1 cellular context compared by ENCODE assay signal in the genomic region with DNA sequence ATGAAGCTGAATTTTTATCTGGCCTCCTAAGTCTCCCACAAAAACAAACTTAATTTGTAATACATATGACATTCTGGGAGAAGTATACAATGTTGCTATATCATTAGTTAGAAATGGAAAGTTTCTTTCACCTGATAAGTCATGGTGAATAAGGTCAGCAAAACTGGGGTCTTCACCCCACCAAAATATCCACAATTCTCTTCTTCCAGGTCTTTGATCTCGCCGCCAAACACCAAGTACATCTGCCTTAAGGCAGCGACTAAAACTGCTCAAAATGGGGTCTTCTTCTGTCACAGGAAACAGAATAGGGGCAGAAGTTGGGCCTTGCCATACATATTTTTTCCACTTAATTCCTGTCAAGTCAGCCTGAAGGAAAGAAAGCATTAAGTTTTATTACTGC.
TF ChIP-seq lines count a peak whose summit lies in the region.

No MANE protein-coding gene starts in this region.

TF ChIP-seq in SK-N-SH treated with all-trans-retinoic acid at 6 μM for 48 hours, 23 proteins besides CTCF, POLR2A, EP300 and RAD21 (continued from another document):
- TF ChIP-seq, protein P1, sequence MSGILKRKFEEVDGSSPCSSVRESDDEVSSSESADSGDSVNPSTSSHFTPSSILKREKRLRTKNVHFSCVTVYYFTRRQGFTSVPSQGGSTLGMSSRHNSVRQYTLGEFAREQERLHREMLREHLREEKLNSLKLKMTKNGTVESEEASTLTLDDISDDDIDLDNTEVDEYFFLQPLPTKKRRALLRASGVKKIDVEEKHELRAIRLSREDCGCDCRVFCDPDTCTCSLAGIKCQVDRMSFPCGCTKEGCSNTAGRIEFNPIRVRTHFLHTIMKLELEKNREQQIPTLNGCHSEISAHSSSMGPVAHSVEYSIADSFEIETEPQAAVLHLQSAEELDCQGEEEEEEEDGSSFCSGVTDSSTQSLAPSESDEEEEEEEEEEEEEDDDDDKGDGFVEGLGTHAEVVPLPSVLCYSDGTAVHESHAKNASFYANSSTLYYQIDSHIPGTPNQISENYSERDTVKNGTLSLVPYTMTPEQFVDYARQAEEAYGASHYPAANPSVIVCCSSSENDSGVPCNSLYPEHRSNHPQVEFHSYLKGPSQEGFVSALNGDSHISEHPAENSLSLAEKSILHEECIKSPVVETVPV (CRISPR knock-in tag; IDR thresholded peaks at IDR 0.05), result no peak
- TF ChIP-seq ZFP30 (CRISPR knock-in tag; IDR thresholded peaks at IDR 0.05), result no peak
- TF ChIP-seq, protein P2, sequence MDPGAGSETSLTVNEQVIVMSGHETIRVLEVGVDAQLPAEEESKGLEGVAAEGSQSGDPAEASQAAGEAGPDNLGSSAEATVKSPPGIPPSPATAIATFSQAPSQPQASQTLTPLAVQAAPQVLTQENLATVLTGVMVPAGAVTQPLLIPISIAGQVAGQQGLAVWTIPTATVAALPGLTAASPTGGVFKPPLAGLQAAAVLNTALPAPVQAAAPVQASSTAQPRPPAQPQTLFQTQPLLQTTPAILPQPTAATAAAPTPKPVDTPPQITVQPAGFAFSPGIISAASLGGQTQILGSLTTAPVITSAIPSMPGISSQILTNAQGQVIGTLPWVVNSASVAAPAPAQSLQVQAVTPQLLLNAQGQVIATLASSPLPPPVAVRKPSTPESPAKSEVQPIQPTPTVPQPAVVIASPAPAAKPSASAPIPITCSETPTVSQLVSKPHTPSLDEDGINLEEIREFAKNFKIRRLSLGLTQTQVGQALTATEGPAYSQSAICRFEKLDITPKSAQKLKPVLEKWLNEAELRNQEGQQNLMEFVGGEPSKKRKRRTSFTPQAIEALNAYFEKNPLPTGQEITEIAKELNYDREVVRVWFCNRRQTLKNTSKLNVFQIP (CRISPR knock-in tag; IDR thresholded peaks at IDR 0.05; ENCODE audit: borderline replicate concordance, low read depth), result no peak
- TF ChIP-seq, protein P3, sequence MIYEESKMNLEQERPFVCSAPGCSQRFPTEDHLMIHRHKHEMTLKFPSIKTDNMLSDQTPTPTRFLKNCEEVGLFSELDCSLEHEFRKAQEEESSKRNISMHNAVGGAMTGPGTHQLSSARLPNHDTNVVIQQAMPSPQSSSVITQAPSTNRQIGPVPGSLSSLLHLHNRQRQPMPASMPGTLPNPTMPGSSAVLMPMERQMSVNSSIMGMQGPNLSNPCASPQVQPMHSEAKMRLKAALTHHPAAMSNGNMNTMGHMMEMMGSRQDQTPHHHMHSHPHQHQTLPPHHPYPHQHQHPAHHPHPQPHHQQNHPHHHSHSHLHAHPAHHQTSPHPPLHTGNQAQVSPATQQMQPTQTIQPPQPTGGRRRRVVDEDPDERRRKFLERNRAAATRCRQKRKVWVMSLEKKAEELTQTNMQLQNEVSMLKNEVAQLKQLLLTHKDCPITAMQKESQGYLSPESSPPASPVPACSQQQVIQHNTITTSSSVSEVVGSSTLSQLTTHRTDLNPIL (CRISPR knock-in tag; IDR thresholded peaks at IDR 0.05; ENCODE audit: low read depth), result no peak
- TF ChIP-seq SNAI2 (CRISPR knock-in tag; IDR thresholded peaks at IDR 0.05), result no peak
- TF ChIP-seq BACH2 (CRISPR knock-in tag; IDR thresholded peaks at IDR 0.05; ENCODE audit: borderline replicate concordance), result no peak
- TF ChIP-seq TCF4 (CRISPR knock-in tag; IDR thresholded peaks at IDR 0.05; ENCODE audit: borderline replicate concordance), result no peak
- TF ChIP-seq ZNF8 (CRISPR knock-in tag; IDR thresholded peaks at IDR 0.05), result no peak
TF ChIP-seq in SK-N-SH treated with all-trans-retinoic acid at 6 μM for 48 hours: peak in this region for 0.
